In the genomic region with DNA sequence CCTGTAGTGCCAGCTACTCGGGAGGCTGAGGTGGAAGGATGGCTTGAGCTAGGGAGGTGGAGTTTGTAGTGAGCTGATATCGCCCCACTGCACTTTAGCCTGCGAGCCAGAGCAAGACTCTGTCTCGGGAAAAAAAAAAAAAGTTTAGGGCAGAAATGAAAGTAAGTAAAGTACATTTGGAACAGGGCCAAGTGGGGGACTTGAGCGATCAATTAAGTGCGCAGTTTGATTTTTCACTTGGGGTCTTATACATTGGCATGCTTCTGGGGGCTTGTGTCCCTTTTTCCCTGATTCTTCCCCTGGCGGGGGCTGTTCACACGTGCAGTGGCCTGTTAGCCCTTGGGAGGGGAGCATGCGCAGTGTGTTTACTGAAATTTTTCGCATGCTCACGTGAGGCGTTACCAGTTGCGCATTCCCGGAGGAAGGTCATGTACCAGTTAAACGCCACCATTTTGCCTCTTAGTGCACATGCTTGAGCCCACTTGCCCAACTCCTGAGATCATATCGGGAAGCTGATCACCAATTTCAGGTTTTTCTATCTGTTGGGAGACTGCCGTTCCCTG, we compare ENCODE assay signal across 1 cellular context.
TF ChIP-seq lines count a peak whose summit lies in the region.

No MANE protein-coding gene starts in this region.

TF ChIP-seq in SK-N-SH treated with all-trans-retinoic acid at 6 μM for 48 hours, 23 proteins besides CTCF, POLR2A, EP300 and RAD21 (continued from another document):
- TF ChIP-seq, protein P1, sequence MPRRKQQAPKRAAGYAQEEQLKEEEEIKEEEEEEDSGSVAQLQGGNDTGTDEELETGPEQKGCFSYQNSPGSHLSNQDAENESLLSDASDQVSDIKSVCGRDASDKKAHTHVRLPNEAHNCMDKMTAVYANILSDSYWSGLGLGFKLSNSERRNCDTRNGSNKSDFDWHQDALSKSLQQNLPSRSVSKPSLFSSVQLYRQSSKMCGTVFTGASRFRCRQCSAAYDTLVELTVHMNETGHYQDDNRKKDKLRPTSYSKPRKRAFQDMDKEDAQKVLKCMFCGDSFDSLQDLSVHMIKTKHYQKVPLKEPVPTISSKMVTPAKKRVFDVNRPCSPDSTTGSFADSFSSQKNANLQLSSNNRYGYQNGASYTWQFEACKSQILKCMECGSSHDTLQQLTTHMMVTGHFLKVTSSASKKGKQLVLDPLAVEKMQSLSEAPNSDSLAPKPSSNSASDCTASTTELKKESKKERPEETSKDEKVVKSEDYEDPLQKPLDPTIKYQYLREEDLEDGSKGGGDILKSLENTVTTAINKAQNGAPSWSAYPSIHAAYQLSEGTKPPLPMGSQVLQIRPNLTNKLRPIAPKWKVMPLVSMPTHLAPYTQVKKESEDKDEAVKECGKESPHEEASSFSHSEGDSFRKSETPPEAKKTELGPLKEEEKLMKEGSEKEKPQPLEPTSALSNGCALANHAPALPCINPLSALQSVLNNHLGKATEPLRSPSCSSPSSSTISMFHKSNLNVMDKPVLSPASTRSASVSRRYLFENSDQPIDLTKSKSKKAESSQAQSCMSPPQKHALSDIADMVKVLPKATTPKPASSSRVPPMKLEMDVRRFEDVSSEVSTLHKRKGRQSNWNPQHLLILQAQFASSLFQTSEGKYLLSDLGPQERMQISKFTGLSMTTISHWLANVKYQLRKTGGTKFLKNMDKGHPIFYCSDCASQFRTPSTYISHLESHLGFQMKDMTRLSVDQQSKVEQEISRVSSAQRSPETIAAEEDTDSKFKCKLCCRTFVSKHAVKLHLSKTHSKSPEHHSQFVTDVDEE (CRISPR knock-in tag; IDR thresholded peaks at IDR 0.05) = no peak
- TF ChIP-seq ZNF8 (CRISPR knock-in tag; IDR thresholded peaks at IDR 0.05) (no peak), GLIS3 (CRISPR knock-in tag; IDR thresholded peaks at IDR 0.05) (no peak), ZFP30 (CRISPR knock-in tag; IDR thresholded peaks at IDR 0.05) (no peak), OSR1 (CRISPR knock-in tag; IDR thresholded peaks at IDR 0.05) (no peak), RARB (CRISPR knock-in tag; IDR thresholded peaks at IDR 0.05) (no peak), SNAI2 (CRISPR knock-in tag; IDR thresholded peaks at IDR 0.05) (no peak), ZNF565 (CRISPR knock-in tag; conservative IDR thresholded peaks at IDR 0.05; ENCODE audit: low read depth) (no peak)
- TF ChIP-seq, protein P2, sequence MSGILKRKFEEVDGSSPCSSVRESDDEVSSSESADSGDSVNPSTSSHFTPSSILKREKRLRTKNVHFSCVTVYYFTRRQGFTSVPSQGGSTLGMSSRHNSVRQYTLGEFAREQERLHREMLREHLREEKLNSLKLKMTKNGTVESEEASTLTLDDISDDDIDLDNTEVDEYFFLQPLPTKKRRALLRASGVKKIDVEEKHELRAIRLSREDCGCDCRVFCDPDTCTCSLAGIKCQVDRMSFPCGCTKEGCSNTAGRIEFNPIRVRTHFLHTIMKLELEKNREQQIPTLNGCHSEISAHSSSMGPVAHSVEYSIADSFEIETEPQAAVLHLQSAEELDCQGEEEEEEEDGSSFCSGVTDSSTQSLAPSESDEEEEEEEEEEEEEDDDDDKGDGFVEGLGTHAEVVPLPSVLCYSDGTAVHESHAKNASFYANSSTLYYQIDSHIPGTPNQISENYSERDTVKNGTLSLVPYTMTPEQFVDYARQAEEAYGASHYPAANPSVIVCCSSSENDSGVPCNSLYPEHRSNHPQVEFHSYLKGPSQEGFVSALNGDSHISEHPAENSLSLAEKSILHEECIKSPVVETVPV (CRISPR knock-in tag; IDR thresholded peaks at IDR 0.05) = no peak
